Comparison of ENCODE assay signal across 1 cellular context in the genomic region with DNA sequence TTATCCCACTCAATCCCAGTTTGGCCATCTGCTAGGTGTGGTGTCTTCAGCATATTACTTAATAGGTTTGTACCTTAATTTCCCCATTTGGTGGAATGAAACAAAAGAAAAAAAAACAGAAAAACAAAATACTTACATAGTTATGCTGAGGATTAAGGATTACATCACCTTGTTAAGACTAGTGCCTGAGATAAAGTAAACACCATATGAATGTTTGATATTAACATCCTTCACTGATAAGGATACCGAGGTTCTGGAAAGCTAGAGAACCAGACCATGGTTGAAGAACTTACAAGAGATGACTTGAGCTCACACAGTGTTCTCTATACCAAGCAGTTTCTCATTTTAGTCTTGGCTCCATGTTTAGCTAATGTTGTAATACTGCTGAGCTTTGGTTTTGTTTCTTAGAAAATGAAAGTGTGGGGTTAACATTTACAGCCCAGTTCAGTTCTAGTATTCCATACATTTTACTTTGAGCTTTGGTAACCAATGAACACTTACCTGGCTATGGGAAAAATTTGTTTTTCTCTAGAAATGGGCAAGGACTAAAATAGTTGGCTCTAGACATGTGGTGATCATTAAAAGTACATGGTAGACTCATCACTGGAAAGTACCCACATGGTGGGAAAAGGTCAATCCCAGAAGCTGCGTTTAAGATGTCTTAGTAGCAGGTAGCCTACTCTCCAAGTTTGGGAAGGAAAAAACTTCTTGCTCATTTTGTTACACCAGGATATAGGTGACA.
TF ChIP-seq lines count a peak whose summit lies in the region.

No MANE protein-coding gene starts in this region.

TF ChIP-seq in K562, 482 proteins besides CTCF, POLR2A, EP300 and RAD21 (continued from another document):
- TF ChIP-seq, protein P1, sequence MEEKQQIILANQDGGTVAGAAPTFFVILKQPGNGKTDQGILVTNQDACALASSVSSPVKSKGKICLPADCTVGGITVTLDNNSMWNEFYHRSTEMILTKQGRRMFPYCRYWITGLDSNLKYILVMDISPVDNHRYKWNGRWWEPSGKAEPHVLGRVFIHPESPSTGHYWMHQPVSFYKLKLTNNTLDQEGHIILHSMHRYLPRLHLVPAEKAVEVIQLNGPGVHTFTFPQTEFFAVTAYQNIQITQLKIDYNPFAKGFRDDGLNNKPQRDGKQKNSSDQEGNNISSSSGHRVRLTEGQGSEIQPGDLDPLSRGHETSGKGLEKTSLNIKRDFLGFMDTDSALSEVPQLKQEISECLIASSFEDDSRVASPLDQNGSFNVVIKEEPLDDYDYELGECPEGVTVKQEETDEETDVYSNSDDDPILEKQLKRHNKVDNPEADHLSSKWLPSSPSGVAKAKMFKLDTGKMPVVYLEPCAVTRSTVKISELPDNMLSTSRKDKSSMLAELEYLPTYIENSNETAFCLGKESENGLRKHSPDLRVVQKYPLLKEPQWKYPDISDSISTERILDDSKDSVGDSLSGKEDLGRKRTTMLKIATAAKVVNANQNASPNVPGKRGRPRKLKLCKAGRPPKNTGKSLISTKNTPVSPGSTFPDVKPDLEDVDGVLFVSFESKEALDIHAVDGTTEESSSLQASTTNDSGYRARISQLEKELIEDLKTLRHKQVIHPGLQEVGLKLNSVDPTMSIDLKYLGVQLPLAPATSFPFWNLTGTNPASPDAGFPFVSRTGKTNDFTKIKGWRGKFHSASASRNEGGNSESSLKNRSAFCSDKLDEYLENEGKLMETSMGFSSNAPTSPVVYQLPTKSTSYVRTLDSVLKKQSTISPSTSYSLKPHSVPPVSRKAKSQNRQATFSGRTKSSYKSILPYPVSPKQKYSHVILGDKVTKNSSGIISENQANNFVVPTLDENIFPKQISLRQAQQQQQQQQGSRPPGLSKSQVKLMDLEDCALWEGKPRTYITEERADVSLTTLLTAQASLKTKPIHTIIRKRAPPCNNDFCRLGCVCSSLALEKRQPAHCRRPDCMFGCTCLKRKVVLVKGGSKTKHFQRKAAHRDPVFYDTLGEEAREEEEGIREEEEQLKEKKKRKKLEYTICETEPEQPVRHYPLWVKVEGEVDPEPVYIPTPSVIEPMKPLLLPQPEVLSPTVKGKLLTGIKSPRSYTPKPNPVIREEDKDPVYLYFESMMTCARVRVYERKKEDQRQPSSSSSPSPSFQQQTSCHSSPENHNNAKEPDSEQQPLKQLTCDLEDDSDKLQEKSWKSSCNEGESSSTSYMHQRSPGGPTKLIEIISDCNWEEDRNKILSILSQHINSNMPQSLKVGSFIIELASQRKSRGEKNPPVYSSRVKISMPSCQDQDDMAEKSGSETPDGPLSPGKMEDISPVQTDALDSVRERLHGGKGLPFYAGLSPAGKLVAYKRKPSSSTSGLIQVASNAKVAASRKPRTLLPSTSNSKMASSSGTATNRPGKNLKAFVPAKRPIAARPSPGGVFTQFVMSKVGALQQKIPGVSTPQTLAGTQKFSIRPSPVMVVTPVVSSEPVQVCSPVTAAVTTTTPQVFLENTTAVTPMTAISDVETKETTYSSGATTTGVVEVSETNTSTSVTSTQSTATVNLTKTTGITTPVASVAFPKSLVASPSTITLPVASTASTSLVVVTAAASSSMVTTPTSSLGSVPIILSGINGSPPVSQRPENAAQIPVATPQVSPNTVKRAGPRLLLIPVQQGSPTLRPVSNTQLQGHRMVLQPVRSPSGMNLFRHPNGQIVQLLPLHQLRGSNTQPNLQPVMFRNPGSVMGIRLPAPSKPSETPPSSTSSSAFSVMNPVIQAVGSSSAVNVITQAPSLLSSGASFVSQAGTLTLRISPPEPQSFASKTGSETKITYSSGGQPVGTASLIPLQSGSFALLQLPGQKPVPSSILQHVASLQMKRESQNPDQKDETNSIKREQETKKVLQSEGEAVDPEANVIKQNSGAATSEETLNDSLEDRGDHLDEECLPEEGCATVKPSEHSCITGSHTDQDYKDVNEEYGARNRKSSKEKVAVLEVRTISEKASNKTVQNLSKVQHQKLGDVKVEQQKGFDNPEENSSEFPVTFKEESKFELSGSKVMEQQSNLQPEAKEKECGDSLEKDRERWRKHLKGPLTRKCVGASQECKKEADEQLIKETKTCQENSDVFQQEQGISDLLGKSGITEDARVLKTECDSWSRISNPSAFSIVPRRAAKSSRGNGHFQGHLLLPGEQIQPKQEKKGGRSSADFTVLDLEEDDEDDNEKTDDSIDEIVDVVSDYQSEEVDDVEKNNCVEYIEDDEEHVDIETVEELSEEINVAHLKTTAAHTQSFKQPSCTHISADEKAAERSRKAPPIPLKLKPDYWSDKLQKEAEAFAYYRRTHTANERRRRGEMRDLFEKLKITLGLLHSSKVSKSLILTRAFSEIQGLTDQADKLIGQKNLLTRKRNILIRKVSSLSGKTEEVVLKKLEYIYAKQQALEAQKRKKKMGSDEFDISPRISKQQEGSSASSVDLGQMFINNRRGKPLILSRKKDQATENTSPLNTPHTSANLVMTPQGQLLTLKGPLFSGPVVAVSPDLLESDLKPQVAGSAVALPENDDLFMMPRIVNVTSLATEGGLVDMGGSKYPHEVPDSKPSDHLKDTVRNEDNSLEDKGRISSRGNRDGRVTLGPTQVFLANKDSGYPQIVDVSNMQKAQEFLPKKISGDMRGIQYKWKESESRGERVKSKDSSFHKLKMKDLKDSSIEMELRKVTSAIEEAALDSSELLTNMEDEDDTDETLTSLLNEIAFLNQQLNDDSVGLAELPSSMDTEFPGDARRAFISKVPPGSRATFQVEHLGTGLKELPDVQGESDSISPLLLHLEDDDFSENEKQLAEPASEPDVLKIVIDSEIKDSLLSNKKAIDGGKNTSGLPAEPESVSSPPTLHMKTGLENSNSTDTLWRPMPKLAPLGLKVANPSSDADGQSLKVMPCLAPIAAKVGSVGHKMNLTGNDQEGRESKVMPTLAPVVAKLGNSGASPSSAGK (IDR thresholded peaks at IDR 0.05): peak; percentile 43; the same call in 1 of the 2 replicates
- TF ChIP-seq CEBPG (CRISPR knock-in tag; IDR thresholded peaks at IDR 0.05) (no peak), CEBPG (tag; conservative IDR thresholded peaks at IDR 0.05 in 1 of 2, IDR thresholded peaks at IDR 0.05 in 1 of 2) (peak; percentile 29 to 63; a peak in 2 of 4 replicates)
